1 cellular context compared by ENCODE assay signal in the genomic region with DNA sequence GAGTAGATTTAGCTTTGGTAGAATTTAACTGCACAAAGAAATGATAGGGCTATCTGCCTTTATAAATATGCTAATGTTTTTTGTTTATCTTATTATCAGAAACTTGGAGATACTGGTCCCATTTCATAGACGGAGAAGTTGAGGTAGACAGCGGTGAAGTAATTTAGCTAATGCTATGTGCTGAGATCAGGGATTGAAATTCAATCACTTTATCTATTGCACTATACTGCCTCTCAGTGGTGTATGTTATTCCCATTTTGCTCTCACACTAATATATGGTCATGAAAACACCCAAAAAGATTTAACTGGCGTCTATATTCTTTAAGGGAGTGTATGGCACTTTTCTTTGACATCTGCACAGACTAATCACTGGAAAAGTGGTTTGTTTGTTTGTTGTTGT.
TF ChIP-seq lines count a peak whose summit lies in the region.

No MANE protein-coding gene starts in this region.

TF ChIP-seq in GM23338, 12 proteins besides CTCF, POLR2A, EP300 and RAD21 (continued from another document):
- no peak for TF ChIP-seq POLR2AphosphoS5 (IDR thresholded peaks at IDR 0.05; ENCODE audit: low read depth)
- TF ChIP-seq, protein P1, sequence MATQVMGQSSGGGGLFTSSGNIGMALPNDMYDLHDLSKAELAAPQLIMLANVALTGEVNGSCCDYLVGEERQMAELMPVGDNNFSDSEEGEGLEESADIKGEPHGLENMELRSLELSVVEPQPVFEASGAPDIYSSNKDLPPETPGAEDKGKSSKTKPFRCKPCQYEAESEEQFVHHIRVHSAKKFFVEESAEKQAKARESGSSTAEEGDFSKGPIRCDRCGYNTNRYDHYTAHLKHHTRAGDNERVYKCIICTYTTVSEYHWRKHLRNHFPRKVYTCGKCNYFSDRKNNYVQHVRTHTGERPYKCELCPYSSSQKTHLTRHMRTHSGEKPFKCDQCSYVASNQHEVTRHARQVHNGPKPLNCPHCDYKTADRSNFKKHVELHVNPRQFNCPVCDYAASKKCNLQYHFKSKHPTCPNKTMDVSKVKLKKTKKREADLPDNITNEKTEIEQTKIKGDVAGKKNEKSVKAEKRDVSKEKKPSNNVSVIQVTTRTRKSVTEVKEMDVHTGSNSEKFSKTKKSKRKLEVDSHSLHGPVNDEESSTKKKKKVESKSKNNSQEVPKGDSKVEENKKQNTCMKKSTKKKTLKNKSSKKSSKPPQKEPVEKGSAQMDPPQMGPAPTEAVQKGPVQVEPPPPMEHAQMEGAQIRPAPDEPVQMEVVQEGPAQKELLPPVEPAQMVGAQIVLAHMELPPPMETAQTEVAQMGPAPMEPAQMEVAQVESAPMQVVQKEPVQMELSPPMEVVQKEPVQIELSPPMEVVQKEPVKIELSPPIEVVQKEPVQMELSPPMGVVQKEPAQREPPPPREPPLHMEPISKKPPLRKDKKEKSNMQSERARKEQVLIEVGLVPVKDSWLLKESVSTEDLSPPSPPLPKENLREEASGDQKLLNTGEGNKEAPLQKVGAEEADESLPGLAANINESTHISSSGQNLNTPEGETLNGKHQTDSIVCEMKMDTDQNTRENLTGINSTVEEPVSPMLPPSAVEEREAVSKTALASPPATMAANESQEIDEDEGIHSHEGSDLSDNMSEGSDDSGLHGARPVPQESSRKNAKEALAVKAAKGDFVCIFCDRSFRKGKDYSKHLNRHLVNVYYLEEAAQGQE (IDR thresholded peaks at IDR 0.05; ENCODE audit: unreplicated experiment) = no peak
- no peak for TF ChIP-seq ZNF114 (CRISPR knock-in tag; IDR thresholded peaks at IDR 0.05)
- TF ChIP-seq STAT1 (IDR thresholded peaks at IDR 0.05; ENCODE audit: unreplicated experiment) = no peak
- TF ChIP-seq NANOG (IDR thresholded peaks at IDR 0.05; ENCODE audit: borderline replicate concordance) = no peak
- TF ChIP-seq JUNB (IDR thresholded peaks at IDR 0.05; ENCODE audit: unreplicated experiment) = no peak
- no peak for TF ChIP-seq CREB1 (CRISPR knock-in tag; IDR thresholded peaks at IDR 0.05; ENCODE audit: low read depth)
- TF ChIP-seq, protein P2, sequence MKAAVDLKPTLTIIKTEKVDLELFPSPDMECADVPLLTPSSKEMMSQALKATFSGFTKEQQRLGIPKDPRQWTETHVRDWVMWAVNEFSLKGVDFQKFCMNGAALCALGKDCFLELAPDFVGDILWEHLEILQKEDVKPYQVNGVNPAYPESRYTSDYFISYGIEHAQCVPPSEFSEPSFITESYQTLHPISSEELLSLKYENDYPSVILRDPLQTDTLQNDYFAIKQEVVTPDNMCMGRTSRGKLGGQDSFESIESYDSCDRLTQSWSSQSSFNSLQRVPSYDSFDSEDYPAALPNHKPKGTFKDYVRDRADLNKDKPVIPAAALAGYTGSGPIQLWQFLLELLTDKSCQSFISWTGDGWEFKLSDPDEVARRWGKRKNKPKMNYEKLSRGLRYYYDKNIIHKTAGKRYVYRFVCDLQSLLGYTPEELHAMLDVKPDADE (IDR thresholded peaks at IDR 0.05) = no peak
